Comparison of ENCODE assay signal across 8 cellular contexts in genomic region chr1:241847540-241847795, GRCh38. TPM values are rescaled to one million over a fixed set of nuclear protein-coding genes. Genes with fewer than 3 reads are reported as not detected.
A peak's percentile ranks its signal among the peaks of the same experiment; 100 is the strongest.
DNase-seq lines count a peak whose midpoint lies in the region; ATAC-seq and TF ChIP-seq lines count a peak whose summit lies in the region.

No MANE protein-coding gene starts in this region.

- H3K4me3 ChIP-seq in Caco-2 (ENCODE audit: low read depth, low read length): peak overlapping the region; percentile 99
- peak overlapping the region; percentile 57 for H3K4me3 ChIP-seq in RWPE2 (ENCODE audit: severe bottlenecking)
- H3K4me3 ChIP-seq in esophagus (ENCODE audit: low read depth in 1 of 2, low read length in 2 of 2): peak overlapping the region; percentile 86 to 99
- H3K4me3 ChIP-seq in ovary: peak overlapping the region; percentile 96

- WGBS in esophagus, 2 donors: 8 to 10% methylated on average over 6 of the region's 6 CpGs
- WGBS in ovary, 3 donors: 4 to 9% (median 8%) methylated on average over 6 of the region's 6 CpGs

- intact Hi-C loops in Caco-2 (cut with micrococcal nuclease; ENCODE audit: unreplicated experiment): loop anchor here (5.0 kb wide), 2 partner anchors 205 to 330 kb away; partner anchors contain the start of genes CHML, FH and OPN3
- intact Hi-C loops in ovary (cut with DNase I): no loop called here

- H3K4me1 Mint-ChIP-seq in Caco-2 (ENCODE audit: low read depth, unreplicated experiment): peaks cover 6% of the 10 kb centered on the region

- no peak for TF ChIP-seq EP300 in ovary (IDR thresholded peaks at IDR 0.05)

- H3K4me1 ChIP-seq in Caco-2: no peaks in the 10 kb centered on the region; the same call in 1 of the 2 replicates
- peaks cover 3% of the 10 kb centered on the region for H3K4me1 ChIP-seq in RWPE2 (ENCODE audit: insufficient read depth, poor library complexity, severe bottlenecking)
- H3K4me1 ChIP-seq in esophagus (ENCODE audit: control insufficient read depth in 2 of 2, insufficient read depth in 2 of 2, low read length in 1 of 2): peaks cover 5 to 6% of the 10 kb centered on the region in 2 donors
- no peaks in the 10 kb centered on the region for H3K4me1 ChIP-seq in ovary (ENCODE audit: insufficient read depth)

- peaks cover 16% of the 10 kb centered on the region for H3K36me3 Mint-ChIP-seq in Caco-2 (ENCODE audit: insufficient read depth, unreplicated experiment)

- CTCF ChIA-PET in Caco-2 (lab: Charles Lee): no interaction called here

- no peaks in the 10 kb centered on the region for H3K9me3 ChIP-seq in Caco-2
- no peaks in the 10 kb centered on the region for H3K9me3 ChIP-seq in RWPE2 (ENCODE audit: severe bottlenecking)
- no peaks in the 10 kb centered on the region for H3K9me3 ChIP-seq in esophagus (ENCODE audit: control insufficient read depth in 2 of 2, insufficient read depth in 1 of 2, low read depth in 1 of 2, low read length in 1 of 2)
- H3K9me3 ChIP-seq in ovary: no peaks in the 10 kb centered on the region

- H3K9me3 Mint-ChIP-seq in Caco-2 (ENCODE audit: unreplicated experiment): no peaks in the 10 kb centered on the region

- H3K4me3 Mint-ChIP-seq in Caco-2 (ENCODE audit: unreplicated experiment): peak overlapping the region; percentile 98

- ATAC-seq in RWPE2 (ENCODE audit: low read depth): no peak
- ATAC-seq in HG02571 (IDR thresholded peaks at IDR 0.05; ENCODE audit: unreplicated experiment): no peak

- peaks cover 5% of the 10 kb centered on the region for H3K27me3 Mint-ChIP-seq in Caco-2 (ENCODE audit: insufficient read depth, unreplicated experiment)

- H3K36me3 ChIP-seq in Caco-2 (ENCODE audit: control insufficient read depth, insufficient read depth, low read length): no peaks in the 10 kb centered on the region
- peaks cover 24% of the 10 kb centered on the region for H3K36me3 ChIP-seq in RWPE2 (ENCODE audit: low read depth)
- no peaks in the 10 kb centered on the region for H3K36me3 ChIP-seq in esophagus (ENCODE audit: control insufficient read depth in 2 of 2, insufficient read depth in 2 of 2, low read length in 1 of 2)
- H3K36me3 ChIP-seq in ovary: no peaks in the 10 kb centered on the region

- TF ChIP-seq POLR2A in ovary (IDR thresholded peaks at IDR 0.05): no peak

- POLR2A ChIA-PET in Caco-2 (lab: Charles Lee): no interaction called here

- TF ChIP-seq CTCF in Caco-2 (IDR thresholded peaks at IDR 0.05; ENCODE audit: insufficient read depth in 1 of 2, low read depth in 1 of 2, low read length in 1 of 2, severe bottlenecking in 1 of 2, unreplicated experiment in 1 of 2): no peak
- TF ChIP-seq CTCF in RWPE2 (IDR thresholded peaks at IDR 0.05; ENCODE audit: poor library complexity, severe bottlenecking): no peak
- no peak for TF ChIP-seq CTCF in ovary (IDR thresholded peaks at IDR 0.05)

- H3K27ac ChIP-seq in RWPE2 (ENCODE audit: poor library complexity, severe bottlenecking) (peak overlapping the region; percentile 84), esophagus (ENCODE audit: low read depth in 2 of 2, low read length in 1 of 2) (peak overlapping the region; percentile 100), ovary (peak overlapping the region; percentile 78 to 99)

- H3K27me3 ChIP-seq in Caco-2 (replicated peaks; ENCODE audit: control insufficient read depth, insufficient read depth, low read length): no peaks in the 10 kb centered on the region
- no peaks in the 10 kb centered on the region for H3K27me3 ChIP-seq in RWPE2 (ENCODE audit: insufficient read depth, poor library complexity, severe bottlenecking)
- no peaks in the 10 kb centered on the region for H3K27me3 ChIP-seq in esophagus (ENCODE audit: control insufficient read depth in 1 of 2, insufficient read depth in 2 of 2, low read length in 2 of 2)
- H3K27me3 ChIP-seq in ovary: no peaks in the 10 kb centered on the region

- DNase-seq in Caco-2 (no peak), RWPE2 (ENCODE audit: low spot score) (no peak), ovary (no peak), NCI-H128 (lab: John Stamatoyannopoulos, UW; ENCODE audit: unreplicated experiment) (no peak), HPDE6-E6E7 (ENCODE audit: extremely low spot score) (no peak), NOMO-1 treated with DMSO at 0.1 percent for 48 hours (lab: John Stamatoyannopoulos, UW; ENCODE audit: unreplicated experiment) (no peak)

- peak overlapping the region; percentile 97 for H3K27ac Mint-ChIP-seq in Caco-2 (ENCODE audit: unreplicated experiment)

- TSS peak; percentile 64 for BruUV-seq in Caco-2 (replicated peaks; lab: Mats Ljungman, UMichigan)

RNA-seq across cellular contexts. Expression of gene EXO1, which starts 0.5 kb away (rescaled TPM):
- total RNA-seq in Caco-2 (2022) (18.5 and 19.6 TPM in 2 replicates), ovary (1 to 10 TPM in 1 of 7 donors, under 1 TPM in 6; 0.12 to 1.3 (median 0.75) TPM)
- polyA plus RNA-seq in esophagus (1 to 10 TPM; 1.2 to 2.7 TPM), ovary (under 1 TPM; 0.15 to 0.52 TPM)
